Comparison of ENCODE assay signal across 19 cellular contexts in the genomic region with DNA sequence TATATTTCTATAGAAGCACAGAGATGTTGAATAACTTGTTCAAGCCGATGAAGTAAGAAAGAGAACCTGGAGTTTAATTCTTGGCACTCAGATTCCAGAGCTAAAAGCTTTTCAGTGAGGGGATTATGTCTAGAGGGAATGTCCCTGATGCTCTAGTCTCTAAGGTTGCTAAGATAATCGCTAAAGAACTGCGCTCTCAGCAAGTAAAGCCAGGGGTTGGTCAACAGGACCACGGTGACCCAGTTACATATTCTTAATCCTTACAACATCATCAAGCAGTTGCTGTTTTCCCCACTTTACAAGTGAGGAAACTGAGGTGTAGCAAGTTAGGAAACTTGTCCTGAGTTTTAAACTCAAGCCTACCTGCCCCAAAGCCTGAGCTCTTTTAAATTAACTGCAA.
DNase-seq lines count a peak whose midpoint lies in the region; ATAC-seq, FAIRE-seq and TF ChIP-seq lines count a peak whose summit lies in the region.
"Had no signal": no experiment of that assay in that cellular context is flagged by ENCODE, and none has a peak within 500 bp of the region (broad histone marks: within the 10 kb centered on the region; RNA-seq: fewer than 3 reads in every experiment).

No MANE protein-coding gene starts in this region.

- no peak for FAIRE-seq in GM12878 (lab: Jason Lieb, UNC)

- peaks cover 100% of the 10 kb centered on the region for H3K79me2 ChIP-seq in Loucy (ENCODE audit: insufficient read depth, low read length)
- H3K79me2 ChIP-seq in GM12878 (ENCODE audit: control insufficient read depth, insufficient read depth, low read length) = peaks cover 51% of the 10 kb centered on the region

- peak overlapping the region; percentile 35 for H3K4me3 ChIP-seq in A673 (ENCODE audit: low read depth, low read length, poor library complexity, severe bottlenecking)
- peak overlapping the region; percentile 77 for H3K4me3 ChIP-seq in Loucy (ENCODE audit: low read length, poor library complexity, severe bottlenecking)
- H3K4me3 ChIP-seq in GM12878 = no peak overlapping the region
- no peak overlapping the region for H3K4me3 ChIP-seq in subcutaneous abdominal adipose tissue (ENCODE audit: low read depth in 1 of 5, low read length in 5 of 5)

- intact Hi-C loops in A673 (cut with micrococcal nuclease; ENCODE audit: unreplicated experiment) (loop anchor here (2.0 to 10.0 kb wide), 4 partner anchors 69 to 377 kb away; a partner anchor contains a TSS), GM12878 (cut with micrococcal nuclease; ENCODE audit: unreplicated experiment) (loop anchor here (10.0 kb wide), 1 partner anchor 253 kb away; no protein-coding TSS in a partner anchor)

- no peak overlapping the region for H2AFZ ChIP-seq in Loucy (ENCODE audit: low read length)
- H2AFZ ChIP-seq in GM12878 (ENCODE audit: control insufficient read depth, low read depth, low read length) = no peak overlapping the region

- no peaks in the 10 kb centered on the region for H3F3A ChIP-seq in Loucy (ENCODE audit: low read depth)

- RAD21 ChIA-PET in GM12878 (lab: Charles Lee; ENCODE audit: unreplicated experiment) = interaction anchor here (0.9 to 27.9 kb wide), 16 partner anchors 9 to 95 kb away, joined by 4 to 797 read pairs (median 21); no protein-coding TSS in a partner anchor

- H3K4me1 ChIP-seq in A673 (ENCODE audit: insufficient read depth, low read length, poor library complexity, severe bottlenecking) (peaks cover 98% of the 10 kb centered on the region), Loucy (ENCODE audit: insufficient read depth, low read length, poor library complexity, severe bottlenecking) (peaks cover 97% of the 10 kb centered on the region), GM12878 (ENCODE audit: control insufficient read depth, insufficient read depth, low read length) (peaks cover 72% of the 10 kb centered on the region), subcutaneous abdominal adipose tissue (ENCODE audit: control insufficient read depth in 5 of 5, insufficient read depth in 5 of 5, low read length in 5 of 5) (peaks cover 15 to 81% (median 50%) of the 10 kb centered on the region in 5 donors)

- CTCF ChIA-PET in A673 (lab: Charles Lee) (interaction anchor here (0.5 to 1.4 kb wide), 5 partner anchors 31 to 165 kb away, joined by 3 to 4 read pairs (median 3); no protein-coding TSS in a partner anchor), GM12878 (lab: Yijun Ruan, JAX) (interaction anchor here (2.9 to 14.5 kb wide), 8 partner anchors 15 to 159 kb away, joined by 14 to 411 read pairs (median 62); no protein-coding TSS in a partner anchor)

- peak overlapping the region; percentile 98 for H3K9ac ChIP-seq in Loucy (ENCODE audit: low read depth, low read length, poor library complexity, severe bottlenecking)
- no peak overlapping the region; the same call in 1 of the 2 replicates for H3K9ac ChIP-seq in GM12878 (ENCODE audit: control insufficient read depth, insufficient read depth, low read length)
- no peak overlapping the region for H3K9ac ChIP-seq in subcutaneous abdominal adipose tissue (ENCODE audit: low read length in 5 of 5)
- H3K9ac ChIP-seq: KMS-11 had no signal

- peak overlapping the region; percentile 80 for H3K27ac ChIP-seq in A673 (ENCODE audit: low read depth, low read length, poor library complexity, severe bottlenecking)
- H3K27ac ChIP-seq in GM12878 (ENCODE audit: control insufficient read depth, insufficient read depth) = peak overlapping the region; percentile 98
- peak overlapping the region; percentile 62 for H3K27ac ChIP-seq in subcutaneous abdominal adipose tissue (ENCODE audit: low read depth, low read length)
- H3K27ac ChIP-seq: KMS-11 had no signal

- SMC1A ChIA-PET in GM12878 (lab: Charles Lee; ENCODE audit: uncharacterized antibody, unreplicated experiment) = interaction anchor here (0.6 to 31.5 kb wide), 15 partner anchors 12 to 157 kb away, joined by 3 to 912 read pairs (median 20); no protein-coding TSS in a partner anchor

- ATAC-seq in GM12878 = no peak
- no peak for ATAC-seq in HG02973 (IDR thresholded peaks at IDR 0.05; ENCODE audit: unreplicated experiment)
- ATAC-seq in HG03139 (IDR thresholded peaks at IDR 0.05; ENCODE audit: unreplicated experiment) = no peak
- ATAC-seq: PC-3, T-cell had no signal

- POLR2A ChIA-PET in A673 (lab: Charles Lee; ENCODE audit: low non-redundant PET) (interaction anchor here (0.6 kb wide), 1 partner anchor 32 kb away, joined by 4 read pairs; no protein-coding TSS in a partner anchor), GM12878 (lab: Charles Lee) (interaction anchor here (0.9 to 33.2 kb wide), 11 partner anchors 23 to 288 kb away, joined by 3 to 875 read pairs (median 4); a partner anchor contains a TSS)

- peak overlapping the region; percentile 93 for H3K4me2 ChIP-seq in Loucy (ENCODE audit: low read depth, low read length, poor library complexity, severe bottlenecking)
- H3K4me2 ChIP-seq in GM12878 (ENCODE audit: control insufficient read depth, insufficient read depth) = peak overlapping the region; percentile 98; the same call in 1 of the 2 replicates
- H3K4me2 ChIP-seq: KMS-11 had no signal

- in situ Hi-C loops in GM12878 (cut with MboI) = no loop called here

- WGBS in GM12878 (ENCODE audit: insufficient coverage, insufficient replicate concordance, low lambda C conversion rate, missing lambda C conversion rate) = 22% methylated on average over 4 of the region's 4 CpGs

- H3K9me3 ChIP-seq in A673 (ENCODE audit: low read depth, low read length, poor library complexity, severe bottlenecking) (no peaks in the 10 kb centered on the region), Loucy (ENCODE audit: insufficient read depth, low read depth, low read length) (no peaks in the 10 kb centered on the region), GM12878 (replicated peaks; ENCODE audit: control insufficient read depth, insufficient read depth, low read length) (no peaks in the 10 kb centered on the region), subcutaneous abdominal adipose tissue (ENCODE audit: control insufficient read depth in 5 of 5, low read length in 5 of 5) (no peaks in the 10 kb centered on the region)

- H3K27me3 ChIP-seq in A673 (replicated peaks; ENCODE audit: insufficient read depth, low read depth, low read length, poor library complexity) (no peaks in the 10 kb centered on the region), Loucy (ENCODE audit: insufficient read depth, low read length, poor library complexity, severe bottlenecking) (no peaks in the 10 kb centered on the region), GM12878 (replicated peaks in 1 of 2; ENCODE audit: control insufficient read depth in 2 of 2, insufficient read depth in 2 of 2, low read length in 1 of 2) (no peaks in the 10 kb centered on the region), subcutaneous abdominal adipose tissue (ENCODE audit: control insufficient read depth in 5 of 5, insufficient read depth in 4 of 5, low read length in 5 of 5) (no peaks in the 10 kb centered on the region)

- BruUV-seq in A673 (replicated peaks; lab: Mats Ljungman, UMichigan) (no TSS peak), GM12878 (replicated peaks; lab: Mats Ljungman, UMichigan) (no TSS peak)

- DNase-seq in A673 (ENCODE audit: low spot score) (peak; percentile 40), GM12878 (ENCODE audit: low read depth, low spot score) (no peak), SHP77 treated with DMSO at 0.1 percent for 48 hours (lab: John Stamatoyannopoulos, UW) (no peak), NCI-H2107 (lab: John Stamatoyannopoulos, UW) (no peak)
- DNase-seq: 8988T; C1 segment of cervical spinal cord; DND-41; GDM1; HFFc6; MM.1S; NCI-H2081 treated with DMSO at 0.1 percent for 48 hours; NK-92 treated with Interleukin-12 subunit alpha and Interleukin-12 subunit beta, amount 100 ng/mL, for 24 hours; PC-3; T-cell had no signal

- TF ChIP-seq CTCF in A673 (conservative IDR thresholded peaks at IDR 0.05; ENCODE audit: low read depth, low read length) (no peak), Loucy (conservative IDR thresholded peaks at IDR 0.05; ENCODE audit: low read length) (no peak), GM12878 (IDR thresholded peaks at IDR 0.05 in 2 of 3, conservative IDR thresholded peaks at IDR 0.05 in 1 of 3; ENCODE audit: control insufficient read depth in 2 of 3, extremely low read depth in 1 of 3, insufficient read depth in 1 of 3, low read depth in 3 of 3, low read length in 3 of 3) (no peak)

- H4K20me1 ChIP-seq in Loucy (ENCODE audit: insufficient read depth, low read length, poor library complexity, severe bottlenecking) (no peaks in the 10 kb centered on the region), GM12878 (ENCODE audit: control insufficient read depth, insufficient read depth) (no peaks in the 10 kb centered on the region)

- H3K9me2 ChIP-seq in Loucy (replicated peaks; ENCODE audit: low read depth, low read length) = no peaks in the 10 kb centered on the region

- no peak; a peak in 1 of 4 replicates for TF ChIP-seq EP300 in GM12878 (IDR thresholded peaks at IDR 0.05; ENCODE audit: borderline replicate concordance in 1 of 2, control insufficient read depth in 1 of 2, low read depth in 2 of 2, low read length in 2 of 2)

- TF ChIP-seq POLR2A in GM12878 (IDR thresholded peaks at IDR 0.05; ENCODE audit: low read depth, low read length) = no peak

- TF ChIP-seq RAD21 in GM12878 (IDR thresholded peaks at IDR 0.05; ENCODE audit: insufficient read depth, low read depth, low read length) = no peak

- no peaks in the 10 kb centered on the region for H3K36me3 ChIP-seq in A673 (ENCODE audit: insufficient read depth, low read length, poor library complexity, severe bottlenecking)
- peaks cover 28% of the 10 kb centered on the region for H3K36me3 ChIP-seq in Loucy (ENCODE audit: insufficient read depth, low read length)
- no peaks in the 10 kb centered on the region for H3K36me3 ChIP-seq in GM12878 (ENCODE audit: control insufficient read depth in 2 of 2, insufficient read depth in 2 of 2, low read length in 1 of 2)
- no peaks in the 10 kb centered on the region for H3K36me3 ChIP-seq in subcutaneous abdominal adipose tissue (ENCODE audit: control insufficient read depth in 5 of 5, insufficient read depth in 5 of 5, low read length in 5 of 5)

TF ChIP-seq in GM12878, 131 proteins besides CTCF, POLR2A, EP300 and RAD21 (continues in another document):
- no peak for TF ChIP-seq EED (IDR thresholded peaks at IDR 0.05; ENCODE audit: low read depth)
- TF ChIP-seq ASH2L (IDR thresholded peaks at IDR 0.05; ENCODE audit: borderline replicate concordance, low read depth) = no peak
- TF ChIP-seq RELA (IDR thresholded peaks at IDR 0.05; ENCODE audit: borderline replicate concordance, partially characterized antibody) = no peak
- no peak for TF ChIP-seq ZSCAN29 (IDR thresholded peaks at IDR 0.05)

Comparison
In these comparisons a context has a peak if more than half of its experiments do, and no peak if none do; other contexts are left out.
1. H3K4me3 ChIP-seq: peak in A673 (single experiment) and Loucy (single experiment); none in GM12878 (single experiment) and subcutaneous abdominal adipose tissue (0 of 5).
2. Peak in every context shown above with its lines, with median percentiles within 50 percentile points of each other: H3K27ac ChIP-seq.